1 cellular context compared by ENCODE assay signal in genomic region chr15:81918767-81919166, GRCh38.
TF ChIP-seq lines count a peak whose summit lies in the region.

No MANE protein-coding gene starts in this region.

TF ChIP-seq in HEK293, 187 proteins besides CTCF, POLR2A, EP300 and RAD21 (continued from another document):
- TF ChIP-seq ZNF610 (tag by site-specific recombination; IDR thresholded peaks at IDR 0.05; ENCODE audit: borderline replicate concordance): 0 out of 2 replicates have a peak, but pooled peaks have one; percentile 36
- peak; percentile 48 for TF ChIP-seq ZNF585B (tag by site-specific recombination; IDR thresholded peaks at IDR 0.05)
- TF ChIP-seq ZNF510 (tag by site-specific recombination; IDR thresholded peaks at IDR 0.05; ENCODE audit: insufficient replicate concordance): peak; percentile 15
- peak; percentile 87 for TF ChIP-seq ZNF626 (tag by site-specific recombination; IDR thresholded peaks at IDR 0.05)
- TF ChIP-seq ZNF280D (tag by site-specific recombination; IDR thresholded peaks at IDR 0.05): peak; percentile 84
